ENCODE assay signal across 12 cellular contexts in the genomic region with DNA sequence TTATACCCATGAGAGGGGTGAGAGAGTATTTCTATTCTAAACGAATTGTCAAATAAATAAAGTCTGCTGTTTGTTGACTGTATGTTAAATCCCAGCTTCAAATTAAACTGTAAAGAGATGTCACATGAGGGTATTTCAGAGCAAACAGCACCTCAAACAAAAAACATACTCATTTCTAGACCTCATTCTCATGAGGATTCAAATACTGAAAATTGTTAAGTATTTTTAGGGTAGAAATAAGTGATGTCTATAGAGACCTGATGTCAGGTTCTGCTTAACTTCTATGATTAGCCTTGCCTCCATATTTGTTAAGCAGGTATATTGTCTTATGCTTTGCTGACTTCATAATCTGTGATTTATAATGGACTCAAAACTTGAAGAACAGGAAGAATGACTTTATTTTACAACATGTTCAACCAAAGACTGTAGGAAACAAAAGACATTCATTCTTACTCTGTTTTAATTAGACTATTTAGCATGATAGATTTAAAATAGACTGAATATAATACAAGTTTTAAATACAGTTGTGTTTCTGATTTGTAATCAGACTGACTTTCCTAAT.
DNase-seq lines count a peak whose midpoint lies in the region; ATAC-seq and TF ChIP-seq lines count a peak whose summit lies in the region.
"Had no signal": no experiment of that assay in that cellular context is flagged by ENCODE, and none has a peak within 500 bp of the region (broad histone marks: within the 10 kb centered on the region; RNA-seq: fewer than 3 reads in every experiment).

No MANE protein-coding gene starts in this region.

- no peaks in the 10 kb centered on the region for H3K9me3 ChIP-seq in CD8-positive, alpha-beta T cell (ENCODE audit: low read length)
- H3K9me3 ChIP-seq: psoas muscle, thyroid gland had no signal

- peaks cover 51% of the 10 kb centered on the region for H3K36me3 Mint-ChIP-seq in CD8-positive, alpha-beta T cell
- H3K36me3 Mint-ChIP-seq in central memory CD8-positive, alpha-beta T cell (ENCODE audit: insufficient read depth), result peaks cover 19% of the 10 kb centered on the region
- H3K36me3 Mint-ChIP-seq in natural killer cell, result no peaks in the 10 kb centered on the region

- no peak overlapping the region for H3K4me3 ChIP-seq in CD8-positive, alpha-beta T cell (ENCODE audit: low read depth, low read length)
- H3K4me3 ChIP-seq: psoas muscle, thyroid gland had no signal

- no peaks in the 10 kb centered on the region for H3K27me3 Mint-ChIP-seq in CD8-positive, alpha-beta T cell (ENCODE audit: low read depth)
- H3K27me3 Mint-ChIP-seq in central memory CD8-positive, alpha-beta T cell, result no peaks in the 10 kb centered on the region
- no peaks in the 10 kb centered on the region for H3K27me3 Mint-ChIP-seq in natural killer cell (ENCODE audit: low read depth in 2 of 2)

- POLR2A ChIA-PET in CD8-positive, alpha-beta T cell (lab: Charles Lee), result interaction anchor here (0.9 to 2.3 kb wide), 10 partner anchors 8 to 64 kb away, joined by 3 to 8 read pairs (median 4); no protein-coding TSS in a partner anchor

- peak overlapping the region; percentile 81 for H3K27ac Mint-ChIP-seq in CD8-positive, alpha-beta T cell
- H3K27ac Mint-ChIP-seq in central memory CD8-positive, alpha-beta T cell (ENCODE audit: low read depth), result peak overlapping the region; percentile 72
- H3K27ac Mint-ChIP-seq in natural killer cell, result peak overlapping the region; percentile 89 to 92

- peaks cover 86% of the 10 kb centered on the region for H3K4me1 Mint-ChIP-seq in CD8-positive, alpha-beta T cell (ENCODE audit: low read depth)
- peaks cover 68% of the 10 kb centered on the region for H3K4me1 Mint-ChIP-seq in central memory CD8-positive, alpha-beta T cell
- peaks cover 51 to 55% of the 10 kb centered on the region in 2 donors for H3K4me1 Mint-ChIP-seq in natural killer cell

- ATAC-seq in CD8-positive, alpha-beta T cell, result no peak
- ATAC-seq in central memory CD8-positive, alpha-beta T cell (replicated peaks; ENCODE audit: extremely low read depth, poor library complexity, severe bottlenecking), result no peak
- ATAC-seq in natural killer cell (no peak), GM21737 (IDR thresholded peaks at IDR 0.05; ENCODE audit: unreplicated experiment) (no peak), GM19467 (IDR thresholded peaks at IDR 0.05; ENCODE audit: unreplicated experiment) (no peak)

- H3K4me1 ChIP-seq in CD8-positive, alpha-beta T cell (ENCODE audit: insufficient read depth, low read length), result peaks cover 49% of the 10 kb centered on the region

- DNase-seq in CD8-positive, alpha-beta T cell, result no peak
- peak; percentile 5 for DNase-seq in HPDE6-E6E7 (ENCODE audit: extremely low spot score)
- no peak for DNase-seq in central memory CD8-positive, alpha-beta T cell (ENCODE audit: low spot score in 2 of 2)
- no peak for DNase-seq in natural killer cell
- DNase-seq in GDM1 (lab: John Stamatoyannopoulos, UW), result no peak
- DNase-seq: activated CD4-positive, alpha-beta T cell treated with anti-CD3 and anti-CD28 coated beads, Interleukin-2, amount 50 U/mL, for 48 hours; activated naive CD4-positive, alpha-beta T cell treated with Interleukin-2 at 50 U/mL for 16 hours; NCI-H187 treated with DMSO at 0.1 percent for 48 hours; psoas muscle; thyroid gland had no signal

- H3K4me3 Mint-ChIP-seq in CD8-positive, alpha-beta T cell, result peak overlapping the region; percentile 35
- peak overlapping the region; percentile 38 for H3K4me3 Mint-ChIP-seq in central memory CD8-positive, alpha-beta T cell
- H3K4me3 Mint-ChIP-seq in natural killer cell, result peak overlapping the region; percentile 22

- no peak for TF ChIP-seq CTCF in CD8-positive, alpha-beta T cell (IDR thresholded peaks at IDR 0.05)
- TF ChIP-seq CTCF in natural killer cell (IDR thresholded peaks at IDR 0.05), result no peak

- no peaks in the 10 kb centered on the region for H3K27me3 ChIP-seq in CD8-positive, alpha-beta T cell (ENCODE audit: insufficient read depth, low read length)
- H3K27me3 ChIP-seq: thyroid gland had no signal

- H3K27ac ChIP-seq in CD8-positive, alpha-beta T cell (ENCODE audit: low read depth, low read length), result no peak overlapping the region
- H3K27ac ChIP-seq: thyroid gland had no signal

- H3K36me3 ChIP-seq in CD8-positive, alpha-beta T cell (ENCODE audit: insufficient read depth, low read length), result no peaks in the 10 kb centered on the region
- H3K36me3 ChIP-seq: thyroid gland had no signal

- peaks cover 5% of the 10 kb centered on the region for H3K9me3 Mint-ChIP-seq in CD8-positive, alpha-beta T cell
- no peaks in the 10 kb centered on the region for H3K9me3 Mint-ChIP-seq in central memory CD8-positive, alpha-beta T cell
- no peaks in the 10 kb centered on the region for H3K9me3 Mint-ChIP-seq in natural killer cell

- CTCF ChIA-PET in CD8-positive, alpha-beta T cell (lab: Charles Lee), result interaction anchor here (0.8 to 2.4 kb wide), 5 partner anchors 10 to 44 kb away, joined by 4 to 19 read pairs (median 5); no protein-coding TSS in a partner anchor

- intact Hi-C loops in CD8-positive, alpha-beta T cell (cut with DNase I, micrococcal nuclease), result loop anchor here in 1 of 2 experiments (2.0 kb wide), 1 partner anchor 14 kb away; no protein-coding TSS in a partner anchor
- intact Hi-C loops in natural killer cell (cut with micrococcal nuclease), result loop anchor here (2.0 kb wide), 1 partner anchor 18 kb away; no protein-coding TSS in a partner anchor
